ENCODE assay signal across 15 cellular contexts in genomic region chr4:114078636-114079035, GRCh38.
"Had no signal": no experiment of that assay in that cellular context is flagged by ENCODE, and none has a peak within 500 bp of the region (broad histone marks: within the 10 kb centered on the region; RNA-seq: fewer than 3 reads in every experiment).

No MANE protein-coding gene starts in this region.

- H3K9ac ChIP-seq: neural progenitor cell had no signal

- H3K4me1 ChIP-seq: neural progenitor cell, psoas muscle had no signal

- H3K27ac ChIP-seq: esophagus squamous epithelium, hepatocyte, neural progenitor cell, psoas muscle had no signal

- H3K79me2 ChIP-seq: hepatocyte had no signal

- DNase-seq: activated CD4-positive, alpha-beta memory T cell treated with anti-CD3 and anti-CD28 coated beads, Interleukin-2, amount 10 ng/mL, durations not matched to agents 7 days and 5 days; activated CD4-positive, alpha-beta T cell treated with anti-CD3 and anti-CD28 coated beads for 36 hours; activated effector memory CD4-positive, alpha-beta T cell treated with Interleukin-2 at 50 U/mL for 16 hours; activated T-cell treated with anti-CD3 and anti-CD28 coated beads, Interleukin-2, amount 50 U/mL, for 24 hours; amniotic stem cell; cortex of kidney; effector CD4-positive, alpha-beta T cell; esophagus squamous epithelium; islet precursor cell; naive B cell; psoas muscle; stimulated activated CD4-positive, alpha-beta T cell treated with anti-CD3 and anti-CD28 coated beads, Interleukin-2, amount 100 ng/mL, for 24 hours had no signal

- H2AFZ ChIP-seq: hepatocyte, neural progenitor cell had no signal

- H3K9me3 ChIP-seq: esophagus squamous epithelium, psoas muscle had no signal

- H3K4me2 ChIP-seq: hepatocyte, neural progenitor cell had no signal

- H3K27me3 ChIP-seq: esophagus squamous epithelium, hepatocyte, neural progenitor cell had no signal

- H3K4me3 ChIP-seq: esophagus squamous epithelium, hepatocyte, neural progenitor cell, psoas muscle had no signal

- ATAC-seq: activated CD4-positive, alpha-beta T cell treated with anti-CD3 and anti-CD28 coated beads for 36 hours; psoas muscle; sciatic nerve had no signal

- H3K36me3 ChIP-seq: esophagus squamous epithelium, neural progenitor cell had no signal
